ENCODE assay signal across 7 cellular contexts in genomic region chr5:6182271-6182815, GRCh38.
"Had no signal": no experiment of that assay in that cellular context is flagged by ENCODE, and none has a peak within 500 bp of the region (broad histone marks: within the 10 kb centered on the region; RNA-seq: fewer than 3 reads in every experiment).

No MANE protein-coding gene starts in this region.

- H3K4me3 ChIP-seq: HAP-1 had no signal

- H3K27ac ChIP-seq: HL-60 had no signal

- H3K9me3 ChIP-seq: HAP-1 had no signal

- ATAC-seq: HCT116, HepG2 had no signal

- H3K36me3 ChIP-seq: HAP-1 had no signal

- DNase-seq: GOT3, H7, HFFc6 had no signal

- H3K4me1 ChIP-seq: HAP-1 had no signal
